In genomic region chr21:14028619-14029018, GRCh38 we compare ENCODE assay signal across 8 cellular contexts.
A peak's percentile ranks its signal among the peaks of the same experiment; 100 is the strongest.
DNase-seq lines count a peak whose midpoint lies in the region; ATAC-seq, FAIRE-seq and TF ChIP-seq lines count a peak whose summit lies in the region.
"Not testable (repeated sequence)": the region's sequence is repeated elsewhere in the genome, so short reads cannot be mapped to it uniquely, and the experiment has no call there.

No MANE protein-coding gene starts in this region.

- CTCF ChIA-PET in A549 (lab: Yijun Ruan, JAX); activated naive CD4-positive, alpha-beta T cell treated with anti-CD3 and anti-CD28 coated beads for 36 hours (lab: Charles Lee); H1 (lab: Charles Lee; ENCODE audit: partially characterized antibody): not testable (repeated sequence)

- peak overlapping the region; percentile 60 for H3K4me3 Mint-ChIP-seq in T-helper 1 cell treated with Interleukin-12 subunit alpha and Interleukin-12 subunit beta and Interleukin-4 antibody, amounts not matched to agents 30 μg/mL and 1 μg/mL, for 36 hours
- peak overlapping the region; percentile 93 for H3K4me3 Mint-ChIP-seq in activated naive CD4-positive, alpha-beta T cell treated with anti-CD3 and anti-CD28 coated beads for 36 hours
- peak overlapping the region; percentile 33 for H3K4me3 Mint-ChIP-seq in osteocyte (ENCODE audit: unreplicated experiment)

- H2BK15ac ChIP-seq in H1 (ENCODE audit: low read length); mesenchymal stem cell (ENCODE audit: low read depth, poor library complexity, severe bottlenecking): not testable (repeated sequence)

- not testable (repeated sequence) for ATAC-seq in A549

- H4K20me1 ChIP-seq in H1 (replicated peaks in 1 of 2; ENCODE audit: control insufficient read depth in 1 of 2, insufficient read depth in 2 of 2, low read length in 2 of 2) = not testable (repeated sequence)

- not testable (repeated sequence) for H3K27ac ChIP-seq in A549; H1 (ENCODE audit: low read depth, low read length); mesenchymal stem cell (ENCODE audit: low read length, poor library complexity, severe bottlenecking)

- H3K27me3 ChIP-seq in GM06990 (replicated peaks; ENCODE audit: control insufficient read depth, insufficient read depth, low read length); H1 (replicated peaks in 1 of 4; ENCODE audit: control insufficient read depth in 3 of 4, extremely low read depth in 1 of 4, insufficient read depth in 3 of 4, low read length in 3 of 4); mesenchymal stem cell (ENCODE audit: control insufficient read depth in 1 of 2, insufficient read depth in 1 of 2, low read length in 2 of 2): not testable (repeated sequence)

- H3K4me3 ChIP-seq in A549; mesenchymal stem cell (ENCODE audit: insufficient read depth in 1 of 2, low read depth in 1 of 2, low read length in 2 of 2): not testable (repeated sequence)
- H3K4me3 ChIP-seq in GM06990 (replicated peaks; ENCODE audit: low read depth, low read length) (peak overlapping the region; percentile 78), H1 (ENCODE audit: extremely low read depth in 1 of 4, insufficient read depth in 2 of 4, low read depth in 3 of 4, low read length in 4 of 4) (peak overlapping the region in 3 of 4 experiments; percentile 69 to 75 (median 71); a peak in 5 of 8 replicates)

- H2BK5ac ChIP-seq in H1 (ENCODE audit: low read depth, low read length); mesenchymal stem cell (ENCODE audit: low read depth, low read length, poor library complexity, severe bottlenecking): not testable (repeated sequence)

- not testable (repeated sequence) for H3K14ac ChIP-seq in H1 (ENCODE audit: insufficient read length); mesenchymal stem cell (ENCODE audit: low read length in 2 of 2)

- H3K36me3 ChIP-seq in GM06990 (ENCODE audit: control insufficient read depth, insufficient read depth, low read length); H1 (ENCODE audit: control insufficient read depth in 2 of 4, insufficient read depth in 4 of 4, low read length in 3 of 4); mesenchymal stem cell (ENCODE audit: control insufficient read depth in 1 of 2, insufficient read depth in 2 of 2, low read depth in 1 of 2, low read length in 2 of 2): not testable (repeated sequence)

- H3K27me3 Mint-ChIP-seq in T-helper 1 cell treated with Interleukin-12 subunit alpha and Interleukin-12 subunit beta and Interleukin-4 antibody, amounts not matched to agents 30 μg/mL and 1 μg/mL, for 36 hours (ENCODE audit: low read depth); activated naive CD4-positive, alpha-beta T cell treated with anti-CD3 and anti-CD28 coated beads for 36 hours (ENCODE audit: low read depth); osteocyte (ENCODE audit: unreplicated experiment): not testable (repeated sequence)

- H3K23me2 ChIP-seq in H1 (ENCODE audit: low read depth, low read length) = not testable (repeated sequence)

- H3K36me3 Mint-ChIP-seq in T-helper 1 cell treated with Interleukin-12 subunit alpha and Interleukin-12 subunit beta and Interleukin-4 antibody, amounts not matched to agents 30 μg/mL and 1 μg/mL, for 36 hours (ENCODE audit: low read depth); activated naive CD4-positive, alpha-beta T cell treated with anti-CD3 and anti-CD28 coated beads for 36 hours (ENCODE audit: low read depth); osteocyte (ENCODE audit: unreplicated experiment): not testable (repeated sequence)

- H3K18ac ChIP-seq in H1 (ENCODE audit: extremely low read depth, low read length); mesenchymal stem cell (ENCODE audit: low read depth in 1 of 2, low read length in 2 of 2): not testable (repeated sequence)

- 61% methylated on average over 2 of the region's 2 CpGs for WGBS in A549 (ENCODE audit: missing lambda C conversion rate)
- 87% methylated on average over 2 of the region's 2 CpGs; no CpG with 5 or more reads in 1 of the 2 experiments for WGBS in H1 (ENCODE audit: extremely low coverage in 1 of 2, insufficient coverage in 1 of 2, insufficient read length in 1 of 2, insufficient replicate concordance in 2 of 2, low coverage in 1 of 2, low lambda C conversion rate in 2 of 2, missing lambda C conversion rate in 1 of 2), 2 experiments
- 7% methylated on average over 1 of the region's 2 CpGs for WGBS in mesenchymal stem cell

- not testable (repeated sequence) for H2AK5ac ChIP-seq in H1 (ENCODE audit: low read depth, low read length); mesenchymal stem cell (ENCODE audit: low read length, severe bottlenecking)

- H4K91ac ChIP-seq in H1 (replicated peaks; ENCODE audit: insufficient read length, low read length); mesenchymal stem cell (ENCODE audit: low read length): not testable (repeated sequence)

- not testable (repeated sequence) for H2BK120ac ChIP-seq in H1 (replicated peaks; ENCODE audit: low read depth, low read length); mesenchymal stem cell (ENCODE audit: low read depth, low read length)

- H3K27ac Mint-ChIP-seq in T-helper 1 cell treated with Interleukin-12 subunit alpha and Interleukin-12 subunit beta and Interleukin-4 antibody, amounts not matched to agents 30 μg/mL and 1 μg/mL, for 36 hours; activated naive CD4-positive, alpha-beta T cell treated with anti-CD3 and anti-CD28 coated beads for 36 hours; osteocyte (ENCODE audit: unreplicated experiment): not testable (repeated sequence)

- intact Hi-C loops in activated naive CD4-positive, alpha-beta T cell treated with anti-CD3 and anti-CD28 coated beads for 36 hours (cut with micrococcal nuclease) = not testable (repeated sequence)

- H4K5ac ChIP-seq in H1 (ENCODE audit: insufficient read length, low read depth, low read length) = not testable (repeated sequence)

- TF ChIP-seq EP300 in A549 (IDR thresholded peaks at IDR 0.05); H1 (IDR thresholded peaks at IDR 0.05; ENCODE audit: borderline replicate concordance in 1 of 2, low read depth in 2 of 2, low read length in 2 of 2): not testable (repeated sequence)

- H2AFZ ChIP-seq in H1 (ENCODE audit: low read length); mesenchymal stem cell (ENCODE audit: low read depth, low read length): not testable (repeated sequence)

- H3K79me2 ChIP-seq in H1 (ENCODE audit: control insufficient read depth in 1 of 2, insufficient read depth in 2 of 2, low read length in 2 of 2) = peaks cover 0 to 31% of the 10 kb centered on the region in 2 experiments; a peak in 2 of 4 replicates

- not testable (repeated sequence) for H2BK20ac ChIP-seq in H1 (ENCODE audit: low read length)

- not testable (repeated sequence) for H3K9me3 Mint-ChIP-seq in T-helper 1 cell treated with Interleukin-12 subunit alpha and Interleukin-12 subunit beta and Interleukin-4 antibody, amounts not matched to agents 30 μg/mL and 1 μg/mL, for 36 hours; activated naive CD4-positive, alpha-beta T cell treated with anti-CD3 and anti-CD28 coated beads for 36 hours; osteocyte (ENCODE audit: unreplicated experiment)

- H3K4ac ChIP-seq in H1 (replicated peaks; ENCODE audit: insufficient read length, low read depth, low read length); mesenchymal stem cell (ENCODE audit: low read depth in 1 of 2, low read length in 2 of 2): not testable (repeated sequence)

- not testable (repeated sequence) for TF ChIP-seq POLR2A in A549 (IDR thresholded peaks at IDR 0.05; ENCODE audit: low read length); H1 (IDR thresholded peaks at IDR 0.05; ENCODE audit: control extremely low read depth in 1 of 2, low read depth in 2 of 2, low read length in 2 of 2)

- FAIRE-seq in A549 (lab: Jason Lieb, UNC); H1 (lab: Jason Lieb, UNC): not testable (repeated sequence)

- not testable (repeated sequence) for H2BK12ac ChIP-seq in H1 (ENCODE audit: low read depth, low read length); mesenchymal stem cell (ENCODE audit: low read length in 2 of 2)

- DNase-seq in A549 (ENCODE audit: low read depth in 1 of 2, low spot score in 1 of 2); GM06990 (ENCODE audit: extremely low read depth, insufficient read length); activated naive CD4-positive, alpha-beta T cell treated with anti-CD3 and anti-CD28 coated beads for 36 hours; H1 (ENCODE audit: low read depth in 1 of 2, low spot score in 2 of 2); osteocyte (ENCODE audit: extremely low spot score, unreplicated experiment): not testable (repeated sequence)
- DNase-seq in LHCN-M2 (ENCODE audit: low read depth) = peak; percentile 26
- peak; percentile 67 for DNase-seq in mesenchymal stem cell

- H3K4me2 ChIP-seq in A549 (peak overlapping the region; percentile 53), H1 (ENCODE audit: insufficient read depth in 1 of 2, low read depth in 2 of 2, low read length in 2 of 2) (peak overlapping the region; percentile 30 to 53; a peak in 3 of 4 replicates)
- not testable (repeated sequence) for H3K4me2 ChIP-seq in mesenchymal stem cell (ENCODE audit: low read length, poor library complexity, severe bottlenecking)

- H3K4me1 ChIP-seq in A549; H1 (replicated peaks in 1 of 4; ENCODE audit: control insufficient read depth in 3 of 4, insufficient read depth in 4 of 4, low read length in 3 of 4); mesenchymal stem cell (ENCODE audit: control insufficient read depth, insufficient read depth, low read depth, low read length): not testable (repeated sequence)

- not testable (repeated sequence) for H4K8ac ChIP-seq in H1 (ENCODE audit: extremely low read depth, insufficient read depth, low read length); mesenchymal stem cell (ENCODE audit: low read length)

- POLR2A ChIA-PET in A549 (lab: Yijun Ruan, JAX) = not testable (repeated sequence)
- POLR2A ChIA-PET in H1 (lab: Charles Lee; ENCODE audit: partially characterized antibody) = interaction anchor here (0.6 kb wide), 1 partner anchor 610 kb away, joined by 3 read pairs; no protein-coding TSS in a partner anchor

- H3K4me1 Mint-ChIP-seq in T-helper 1 cell treated with Interleukin-12 subunit alpha and Interleukin-12 subunit beta and Interleukin-4 antibody, amounts not matched to agents 30 μg/mL and 1 μg/mL, for 36 hours (ENCODE audit: low read depth) = peaks cover 25% of the 10 kb centered on the region
- peaks cover 10% of the 10 kb centered on the region for H3K4me1 Mint-ChIP-seq in activated naive CD4-positive, alpha-beta T cell treated with anti-CD3 and anti-CD28 coated beads for 36 hours (ENCODE audit: low read depth)
- H3K4me1 Mint-ChIP-seq in osteocyte (ENCODE audit: unreplicated experiment) = not testable (repeated sequence)

- not testable (repeated sequence) for H3K9ac ChIP-seq in H1 (replicated peaks in 1 of 4; ENCODE audit: extremely low read depth in 1 of 4, low read depth in 3 of 4, low read length in 3 of 4); mesenchymal stem cell (ENCODE audit: low read length)

- not testable (repeated sequence) for H3K9me3 ChIP-seq in A549; H1 (ENCODE audit: insufficient read depth in 2 of 2, low read depth in 1 of 2, low read length in 1 of 2); mesenchymal stem cell (ENCODE audit: control insufficient read depth, low read length)

- not testable (repeated sequence) for TF ChIP-seq RAD21 in A549 (conservative IDR thresholded peaks at IDR 0.05 in 1 of 2, IDR thresholded peaks at IDR 0.05 in 1 of 2); H1 (IDR thresholded peaks at IDR 0.05 in 1 of 2, conservative IDR thresholded peaks at IDR 0.05 in 1 of 2; ENCODE audit: low read depth in 2 of 2, low read length in 2 of 2)

- TF ChIP-seq CTCF in A549 (IDR thresholded peaks at IDR 0.05); GM06990 (IDR thresholded peaks at IDR 0.05; ENCODE audit: insufficient read depth, low read length, poor library complexity, severe bottlenecking); H1 (IDR thresholded peaks at IDR 0.05; ENCODE audit: control extremely low read depth in 1 of 3, insufficient read depth in 1 of 3, low read depth in 1 of 3, low read length in 3 of 3); osteocyte (IDR thresholded peaks at IDR 0.05): not testable (repeated sequence)

- not testable (repeated sequence) for H3K56ac ChIP-seq in H1 (replicated peaks; ENCODE audit: insufficient read length, low read depth, low read length)

- not testable (repeated sequence) for H3K23ac ChIP-seq in H1 (ENCODE audit: insufficient read length); mesenchymal stem cell (ENCODE audit: low read length in 2 of 2)

- H3K79me1 ChIP-seq in H1 (ENCODE audit: low read depth, low read length); mesenchymal stem cell (replicated peaks; ENCODE audit: low read length, poor library complexity, severe bottlenecking): not testable (repeated sequence)

Comparison
In these comparisons a context has a peak if more than half of its experiments do, and no peak if none do; other contexts are left out.
1. H3K4me3 Mint-ChIP-seq: peak in every context shown above with its lines; median percentile 93 in activated naive CD4-positive, alpha-beta T cell treated with anti-CD3 and anti-CD28 coated beads for 36 hours; 60 in T-helper 1 cell treated with Interleukin-12 subunit alpha and Interleukin-12 subunit beta and Interleukin-4 antibody, amounts not matched to agents 30 μg/mL and 1 μg/mL, for 36 hours; 33 in osteocyte.